In genomic region chr2:176189666-176190641, GRCh38 we compare ENCODE assay signal across 10 cellular contexts. TPM values are rescaled to one million over a fixed set of nuclear protein-coding genes. Genes with fewer than 3 reads are reported as not detected.
DNase-seq lines count a peak whose midpoint lies in the region; ATAC-seq and TF ChIP-seq lines count a peak whose summit lies in the region.
"Had no signal": no experiment of that assay in that cellular context is flagged by ENCODE, and none has a peak within 500 bp of the region (broad histone marks: within the 10 kb centered on the region; RNA-seq: fewer than 3 reads in every experiment).

No MANE protein-coding gene starts in this region.

- H3K4me1 Mint-ChIP-seq in activated naive CD8-positive, alpha-beta T cell (ENCODE audit: low read depth), result peaks cover 23% of the 10 kb centered on the region
- peaks cover 14% of the 10 kb centered on the region for H3K4me1 Mint-ChIP-seq in activated naive CD8-positive, alpha-beta T cell treated with anti-CD3 and anti-CD28 coated beads for 36 hours
- H3K4me1 Mint-ChIP-seq in mesothelial cell of epicardium (peaks cover 18% of the 10 kb centered on the region), type B pancreatic cell (ENCODE audit: unreplicated experiment) (peaks cover 10% of the 10 kb centered on the region)

- H3K27ac ChIP-seq in mammary epithelial cell (ENCODE audit: insufficient read depth, low read depth, low read length), result no peak overlapping the region
- H3K27ac ChIP-seq: BLaER1 treated with 17β-estradiol and CSF1 and Interleukin-3, amounts not matched to agents 10 nM and 100 nM had no signal

- no peaks in the 10 kb centered on the region for H4K20me1 ChIP-seq in mammary epithelial cell (ENCODE audit: insufficient read depth, low read length)
- H4K20me1 ChIP-seq: BLaER1 treated with 17β-estradiol and CSF1 and Interleukin-3, amounts not matched to agents 10 nM and 100 nM had no signal

- peak overlapping the region; percentile 98 for H3K4me2 ChIP-seq in mammary epithelial cell (ENCODE audit: insufficient read depth, low read depth, low read length)
- H3K4me2 ChIP-seq: BLaER1 treated with 17β-estradiol and CSF1 and Interleukin-3, amounts not matched to agents 10 nM and 100 nM had no signal

- no peak for ATAC-seq in HG02852 (IDR thresholded peaks at IDR 0.05; ENCODE audit: unreplicated experiment)
- no peak for ATAC-seq in activated CD4-positive, CD25-positive, alpha-beta regulatory T cell treated with anti-CD3 and anti-CD28 coated beads, Interleukin-2, amount 50 U/mL, for 24 hours

- 21% methylated on average over 27 of the region's 29 CpGs for WGBS in mammary epithelial cell (ENCODE audit: low coverage, missing lambda C conversion rate)

- H3K27ac Mint-ChIP-seq in activated naive CD8-positive, alpha-beta T cell, result no peak overlapping the region
- H3K27ac Mint-ChIP-seq in activated naive CD8-positive, alpha-beta T cell treated with anti-CD3 and anti-CD28 coated beads for 36 hours, result no peak overlapping the region
- H3K27ac Mint-ChIP-seq in mesothelial cell of epicardium (no peak overlapping the region), type B pancreatic cell (no peak overlapping the region)

- no peaks in the 10 kb centered on the region for H3K9me3 Mint-ChIP-seq in activated naive CD8-positive, alpha-beta T cell (ENCODE audit: low read depth)
- H3K9me3 Mint-ChIP-seq in activated naive CD8-positive, alpha-beta T cell treated with anti-CD3 and anti-CD28 coated beads for 36 hours, result no peaks in the 10 kb centered on the region
- no peaks in the 10 kb centered on the region for H3K9me3 Mint-ChIP-seq in mesothelial cell of epicardium
- no peaks in the 10 kb centered on the region for H3K9me3 Mint-ChIP-seq in type B pancreatic cell

- no peak overlapping the region for H3K9ac ChIP-seq in mammary epithelial cell (ENCODE audit: insufficient read depth, low read length)
- H3K9ac ChIP-seq: BLaER1 treated with 17β-estradiol and CSF1 and Interleukin-3, amounts not matched to agents 10 nM and 100 nM had no signal

- dilution Hi-C loops in mammary epithelial cell (cut with HindIII; ENCODE audit: low sequenced_read_pairs), result no loop called here

- peaks cover 3% of the 10 kb centered on the region for H3K36me3 Mint-ChIP-seq in activated naive CD8-positive, alpha-beta T cell
- H3K36me3 Mint-ChIP-seq in activated naive CD8-positive, alpha-beta T cell treated with anti-CD3 and anti-CD28 coated beads for 36 hours, result no peaks in the 10 kb centered on the region
- H3K36me3 Mint-ChIP-seq in mesothelial cell of epicardium, result no peaks in the 10 kb centered on the region
- no peaks in the 10 kb centered on the region for H3K36me3 Mint-ChIP-seq in type B pancreatic cell

- intact Hi-C loops in mammary epithelial cell (cut with micrococcal nuclease), result no loop called here

- in situ Hi-C loops in mammary epithelial cell (cut with MboI; ENCODE audit: low sequenced_read_pairs in 2 of 2), result no loop called here

- peaks cover 55% of the 10 kb centered on the region for H3K27me3 Mint-ChIP-seq in activated naive CD8-positive, alpha-beta T cell
- peaks cover 87% of the 10 kb centered on the region for H3K27me3 Mint-ChIP-seq in activated naive CD8-positive, alpha-beta T cell treated with anti-CD3 and anti-CD28 coated beads for 36 hours
- H3K27me3 Mint-ChIP-seq in mesothelial cell of epicardium (ENCODE audit: low read depth) (peaks cover 95% of the 10 kb centered on the region), type B pancreatic cell (peaks cover 87% of the 10 kb centered on the region)

- H3K4me3 ChIP-seq in mammary epithelial cell (replicated peaks in 1 of 3; ENCODE audit: insufficient read depth in 1 of 3, low read depth in 2 of 3, low read length in 3 of 3), result no peak overlapping the region
- H3K4me3 ChIP-seq: BLaER1 treated with 17β-estradiol and CSF1 and Interleukin-3, amounts not matched to agents 10 nM and 100 nM had no signal

- no peaks in the 10 kb centered on the region for H3K9me3 ChIP-seq in mammary epithelial cell (replicated peaks; ENCODE audit: insufficient read depth, low read length)

- no peaks in the 10 kb centered on the region for H3K79me2 ChIP-seq in mammary epithelial cell (ENCODE audit: insufficient read depth, low read length)

- CTCF ChIA-PET in mammary epithelial cell (lab: Charles Lee; ENCODE audit: low non-redundant PET), result no interaction called here

- BruUV-seq in mammary epithelial cell (replicated peaks; lab: Mats Ljungman, UMichigan), result no TSS peak

- peak overlapping the region; percentile 59 for H3K4me3 Mint-ChIP-seq in activated naive CD8-positive, alpha-beta T cell
- H3K4me3 Mint-ChIP-seq in activated naive CD8-positive, alpha-beta T cell treated with anti-CD3 and anti-CD28 coated beads for 36 hours, result no peak overlapping the region
- H3K4me3 Mint-ChIP-seq in mesothelial cell of epicardium (peak overlapping the region; percentile 44), type B pancreatic cell (peak overlapping the region; percentile 87)

- peak overlapping the region; percentile 87 for H2AFZ ChIP-seq in mammary epithelial cell (ENCODE audit: low read depth, low read length)

- TF ChIP-seq CTCF in mammary epithelial cell (conservative IDR thresholded peaks at IDR 0.05 in 1 of 2, IDR thresholded peaks at IDR 0.05 in 1 of 2; ENCODE audit: extremely low read depth in 1 of 2, insufficient read depth in 1 of 2, low read depth in 1 of 2, low read length in 2 of 2) (no peak), mesothelial cell of epicardium (IDR thresholded peaks at IDR 0.05; ENCODE audit: unreplicated experiment) (no peak), type B pancreatic cell (conservative IDR thresholded peaks at IDR 0.05) (no peak)

- peaks cover 15% of the 10 kb centered on the region for H3K4me1 ChIP-seq in mammary epithelial cell (ENCODE audit: insufficient read depth, low read length)
- H3K4me1 ChIP-seq: BLaER1 treated with 17β-estradiol and CSF1 and Interleukin-3, amounts not matched to agents 10 nM and 100 nM had no signal

- peaks cover 38% of the 10 kb centered on the region for H3K27me3 ChIP-seq in mammary epithelial cell (ENCODE audit: insufficient read depth, low read length)
- H3K27me3 ChIP-seq: BLaER1 treated with 17β-estradiol and CSF1 and Interleukin-3, amounts not matched to agents 10 nM and 100 nM had no signal

- DNase-seq in activated naive CD8-positive, alpha-beta T cell treated with anti-CD3 and anti-CD28 coated beads for 36 hours, result no peak
- DNase-seq in mammary epithelial cell (no peak), mesothelial cell of epicardium (ENCODE audit: low spot score in 2 of 2, unreplicated experiment in 2 of 2) (no peak), type B pancreatic cell (ENCODE audit: extremely low spot score, unreplicated experiment) (no peak), EL (no peak)
- DNase-seq: activated CD4-positive, alpha-beta T cell treated with anti-CD3 and anti-CD28 coated beads for 1 hour had no signal

- H3K36me3 ChIP-seq in mammary epithelial cell (ENCODE audit: insufficient read depth, low read length), result no peaks in the 10 kb centered on the region
- H3K36me3 ChIP-seq: BLaER1 treated with 17β-estradiol and CSF1 and Interleukin-3, amounts not matched to agents 10 nM and 100 nM had no signal

RNA-seq across cellular contexts. Expression of gene HOXD1, which starts 1.5 kb away (rescaled TPM):
- not detected for total RNA-seq in activated naive CD8-positive, alpha-beta T cell treated with anti-CD3 and anti-CD28 coated beads for 36 hours
- total RNA-seq in mammary epithelial cell (not detected), mesothelial cell of epicardium (not detected in 3 replicates), type B pancreatic cell (ENCODE audit: low replicate concordance) (7.7 TPM in 1 of 2 replicates, not detected in the other)
- polyA plus RNA-seq in mammary epithelial cell, result not detected
- polyA minus RNA-seq in mammary epithelial cell, result not detected

RNA-seq across cellular contexts. Expression of gene HOXD3, which starts 32.8 kb away (rescaled TPM):
- total RNA-seq in activated naive CD8-positive, alpha-beta T cell treated with anti-CD3 and anti-CD28 coated beads for 36 hours, result not detected
- not detected for total RNA-seq in mammary epithelial cell
- polyA plus RNA-seq in mammary epithelial cell, result not detected
- polyA minus RNA-seq in mammary epithelial cell, result not detected
- total RNA-seq in mesothelial cell of epicardium, result 0.93 to 1.1 TPM (median 1.1 TPM) in 3 replicates
- 25.4 TPM in 1 of 2 replicates, not detected in the other for total RNA-seq in type B pancreatic cell (ENCODE audit: low replicate concordance)

RNA-seq across cellular contexts. Expression of gene HOXD4, which starts 38.6 kb away (rescaled TPM):
- not detected for total RNA-seq in activated naive CD8-positive, alpha-beta T cell treated with anti-CD3 and anti-CD28 coated beads for 36 hours
- not detected for total RNA-seq in mammary epithelial cell
- polyA plus RNA-seq in mammary epithelial cell, result not detected
- polyA minus RNA-seq in mammary epithelial cell, result not detected
- 0.67 to 1.4 TPM (median 1.3 TPM) in 3 replicates for total RNA-seq in mesothelial cell of epicardium
- total RNA-seq in type B pancreatic cell (ENCODE audit: low replicate concordance), result 37.0 TPM in 1 of 2 replicates, not detected in the other
